12 cellular contexts compared by ENCODE assay signal in the genomic region with DNA sequence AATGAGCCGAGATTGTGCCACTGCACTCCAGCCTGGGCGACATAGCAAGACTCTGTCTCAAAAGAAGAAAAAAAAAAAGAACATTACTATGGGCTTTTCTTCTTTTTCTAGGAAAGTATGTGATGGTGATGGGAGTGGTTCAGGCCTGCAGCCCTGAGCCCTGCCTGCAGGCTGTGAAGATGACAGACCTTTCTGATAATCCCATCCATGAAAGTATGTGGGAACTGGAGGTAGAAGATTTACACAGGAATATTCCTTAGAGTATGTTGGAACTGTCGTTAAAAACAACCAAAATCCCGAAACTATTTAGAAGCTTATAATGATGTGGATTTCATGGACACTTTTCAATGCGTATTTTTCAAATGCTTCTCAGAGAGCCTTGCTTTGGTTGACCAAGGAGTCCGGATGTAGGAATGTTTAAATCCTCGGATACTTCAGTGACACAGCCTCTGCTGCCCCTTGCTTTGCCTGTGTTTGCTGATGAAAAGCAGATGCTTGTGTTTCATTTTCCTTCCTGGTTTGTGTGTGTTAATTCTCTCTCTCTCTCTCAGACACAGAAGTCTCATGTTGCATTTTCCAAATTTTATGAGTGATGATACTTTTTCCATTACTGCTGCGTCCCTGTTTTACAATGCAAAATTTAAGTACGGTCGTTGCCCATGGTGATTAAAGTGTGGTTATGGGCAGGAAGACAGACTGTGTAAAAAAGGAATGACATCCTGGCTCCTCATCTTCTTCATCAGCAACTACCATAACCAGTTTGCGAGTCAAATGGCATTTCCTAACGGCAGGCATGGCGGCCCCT. TPM values are rescaled to one million over a fixed set of nuclear protein-coding genes. Genes with fewer than 3 reads are reported as not detected.
DNase-seq lines count a peak whose midpoint lies in the region; ATAC-seq, FAIRE-seq and TF ChIP-seq lines count a peak whose summit lies in the region.
"Had no signal": no experiment of that assay in that cellular context is flagged by ENCODE, and none has a peak within 500 bp of the region (broad histone marks: within the 10 kb centered on the region; RNA-seq: fewer than 3 reads in every experiment).

No MANE protein-coding gene starts in this region.

- peak overlapping the region; percentile 56; the same call in 1 of the 2 replicates for H3K27ac ChIP-seq in GM23338 (ENCODE audit: low read depth)
- peak overlapping the region in 3 of 5 donors; percentile 55 to 90 (median 71) for H3K27ac ChIP-seq in adrenal gland
- peak overlapping the region; percentile 28 to 43 for H3K27ac ChIP-seq in kidney (ENCODE audit: low read depth in 2 of 2, low read length in 2 of 2)
- H3K27ac ChIP-seq in suprapubic skin, result peak overlapping the region; percentile 74

- intact Hi-C loops in adrenal gland (cut with DNase I), result loop anchor here in 1 of 2 donors (10.0 kb wide), 1 partner anchor 96 kb away; a partner anchor contains a TSS
- intact Hi-C loops in kidney (cut with DNase I), result loop anchor here (10.0 kb wide), 1 partner anchor 386 kb away; no protein-coding TSS in a partner anchor
- intact Hi-C loops in left cardiac atrium (cut with DNase I), result loop anchor here (10.0 kb wide), 2 partner anchors 96 to 386 kb away; a partner anchor contains a TSS

- no peak overlapping the region for H2AFZ ChIP-seq in GM23338

- H3K36me3 ChIP-seq in GM23338 (ENCODE audit: insufficient read depth) (peaks cover 21% of the 10 kb centered on the region), adrenal gland (replicated peaks in 1 of 2) (no peaks in the 10 kb centered on the region), kidney (ENCODE audit: control insufficient read depth in 1 of 2, insufficient read depth in 2 of 2, low read length in 2 of 2) (no peaks in the 10 kb centered on the region), suprapubic skin (no peaks in the 10 kb centered on the region)

- no peaks in the 10 kb centered on the region for H3K9me2 ChIP-seq in GM23338 (ENCODE audit: insufficient read depth)

- no peak overlapping the region for H3K4me3 Mint-ChIP-seq in GM23338
- H3K4me3 Mint-ChIP-seq: activated B cell treated with CpG ODN at 0.5 μM for 24 hours; stimulated activated naive CD8-positive, alpha-beta T cell treated with anti-CD3 and anti-CD28 coated beads, Interleukin-15, Interleukin-2, amounts not matched to agents 100 ng/mL and 50 ng/mL, for 24 hours had no signal

- H3K36me3 Mint-ChIP-seq in GM23338 (ENCODE audit: low read depth), result peaks cover 40% of the 10 kb centered on the region

- DNase-seq in GM23338 (ENCODE audit: low spot score) (no peak), adrenal gland (no peak), kidney (no peak), suprapubic skin (ENCODE audit: low spot score in 2 of 2) (no peak), hippocampal formation (lab: John Stamatoyannopoulos, UW) (no peak), left cardiac atrium (no peak)
- DNase-seq: activated B cell treated with CpG ODN at 0.5 μM for 24 hours, cerebellar nuclear complex had no signal

- peaks cover 58% of the 10 kb centered on the region for H3K4me1 ChIP-seq in GM23338 (ENCODE audit: insufficient read depth)
- peaks cover 24 to 25% of the 10 kb centered on the region in 2 donors for H3K4me1 ChIP-seq in adrenal gland (replicated peaks in 1 of 2)
- peaks cover 0 to 22% of the 10 kb centered on the region in 2 donors for H3K4me1 ChIP-seq in kidney (ENCODE audit: control insufficient read depth in 1 of 2, insufficient read depth in 1 of 2, low read depth in 1 of 2, low read length in 2 of 2)
- H3K4me1 ChIP-seq in suprapubic skin, result peaks cover 46% of the 10 kb centered on the region

- H3K27me3 ChIP-seq in GM23338 (ENCODE audit: insufficient read depth) (no peaks in the 10 kb centered on the region), adrenal gland (no peaks in the 10 kb centered on the region), suprapubic skin (no peaks in the 10 kb centered on the region)

- H3K9me3 ChIP-seq in adrenal gland (replicated peaks in 1 of 3) (no peaks in the 10 kb centered on the region), kidney (ENCODE audit: control insufficient read depth in 1 of 2, low read length in 2 of 2) (no peaks in the 10 kb centered on the region), suprapubic skin (no peaks in the 10 kb centered on the region)

- no peak for FAIRE-seq in kidney (lab: Jason Lieb, UNC)

- H3K9ac ChIP-seq in kidney (ENCODE audit: low read length in 2 of 2), result peak overlapping the region in 1 of 2 donors; percentile 3

- TF ChIP-seq CTCF in GM23338 (conservative IDR thresholded peaks at IDR 0.05; ENCODE audit: low read depth in 2 of 2) (no peak), adrenal gland (IDR thresholded peaks at IDR 0.05) (no peak), kidney (IDR thresholded peaks at IDR 0.05; ENCODE audit: borderline replicate concordance, extremely low read depth, insufficient read depth) (no peak), suprapubic skin (IDR thresholded peaks at IDR 0.05) (no peak)

- H3F3A ChIP-seq in GM23338 (replicated peaks; ENCODE audit: low read depth), result peaks cover 15% of the 10 kb centered on the region; the same call in 1 of the 2 replicates

- peaks cover 10% of the 10 kb centered on the region; the same call in 1 of the 2 replicates for H4K20me1 ChIP-seq in GM23338 (replicated peaks; ENCODE audit: insufficient read depth)

- H3K4me3 ChIP-seq in GM23338 (no peak overlapping the region), adrenal gland (no peak overlapping the region), kidney (ENCODE audit: low read length in 2 of 2) (no peak overlapping the region), suprapubic skin (no peak overlapping the region)

- 68 to 82% (median 75%) methylated on average over 13 of the region's 13 CpGs for WGBS in adrenal gland, 4 donors
- 46% methylated on average over 13 of the region's 13 CpGs for WGBS in suprapubic skin

- no peak overlapping the region for H3K4me2 ChIP-seq in GM23338

- H3K9me3 Mint-ChIP-seq in GM23338, result no peaks in the 10 kb centered on the region
- H3K9me3 Mint-ChIP-seq: activated B cell treated with CpG ODN at 0.5 μM for 24 hours; activated T-helper 2 cell treated with anti-CD3 and anti-CD28 coated beads, Interferon-gamma antibody, Interleukin-2, Interleukin-4, amounts not matched to agents 10 μg/mL and 5 μg/mL and 100 μg/mL, durations not matched to agents 14 hours and 24 hours and 36 hours had no signal

- TF ChIP-seq POLR2A in adrenal gland (IDR thresholded peaks at IDR 0.05) (no peak), suprapubic skin (IDR thresholded peaks at IDR 0.05) (no peak)

- TF ChIP-seq EP300 in suprapubic skin (IDR thresholded peaks at IDR 0.05), result no peak

- peaks cover 57% of the 10 kb centered on the region for H3K4me1 Mint-ChIP-seq in GM23338

- peaks cover 81% of the 10 kb centered on the region for H3K79me2 ChIP-seq in GM23338 (replicated peaks; ENCODE audit: insufficient read depth)

- H3K27me3 Mint-ChIP-seq in GM23338 (ENCODE audit: insufficient read depth, low read depth, poor library complexity), result peaks cover 7% of the 10 kb centered on the region
- H3K27me3 Mint-ChIP-seq: activated B cell treated with CpG ODN at 0.5 μM for 24 hours; stimulated activated naive CD8-positive, alpha-beta T cell treated with anti-CD3 and anti-CD28 coated beads, Interleukin-15, Interleukin-2, amounts not matched to agents 100 ng/mL and 50 ng/mL, for 24 hours had no signal

- no peak for ATAC-seq in GM23338
- no peak for ATAC-seq in esophagus mucosa
- ATAC-seq in left cardiac atrium, result no peak
- no peak for ATAC-seq in HG03469 (IDR thresholded peaks at IDR 0.05; ENCODE audit: unreplicated experiment)

- no peak overlapping the region for H3K27ac Mint-ChIP-seq in GM23338
- H3K27ac Mint-ChIP-seq: activated B cell treated with CpG ODN at 0.5 μM for 24 hours; stimulated activated naive CD8-positive, alpha-beta T cell treated with anti-CD3 and anti-CD28 coated beads, Interleukin-15, Interleukin-2, amounts not matched to agents 100 ng/mL and 50 ng/mL, for 24 hours had no signal

RNA-seq across cellular contexts. Expression of a gene that starts 5.5 kb away (rescaled TPM):
- total RNA-seq in GM23338 (2014; rRNA removed; shearing (Covaris generic)), result 98.2 and 120 TPM in 2 replicates
- polyA plus RNA-seq in GM23338 (2016; fragmentation: Nextera tagmentation; extraction: Ambion mirVana) (103 and 108 TPM in 2 replicates), adrenal gland (1 to 10 TPM in 2 of 3 donors, under 1 TPM in 1; 0.56 to 1.3 (median 1.0) TPM), kidney (ENCODE audit: insufficient read depth, low read depth, low replicate concordance) (5.2 TPM)
- total RNA-seq in adrenal gland (1 to 10 TPM in 4 of 8 donors, under 1 TPM in 2, not detected in 2; 0.70 to 3.9 (median 1.3) TPM), kidney (4.6 TPM), suprapubic skin (1 to 10 TPM; 2.7 to 7.7 (median 6.4) TPM), esophagus mucosa (11.0 TPM), left cardiac atrium (1 to 10 TPM in 1 of 2 donors, under 1 TPM in 1; 0.60 to 2.4 TPM)
